ENCODE assay signal across 12 cellular contexts in genomic region chr3:12462159-12462962, GRCh38. TPM values are rescaled to one million over a fixed set of nuclear protein-coding genes. Genes with fewer than 3 reads are reported as not detected.
DNase-seq lines count a peak whose midpoint lies in the region; ATAC-seq, FAIRE-seq and TF ChIP-seq lines count a peak whose summit lies in the region.
"Had no signal": no experiment of that assay in that cellular context is flagged by ENCODE, and none has a peak within 500 bp of the region (broad histone marks: within the 10 kb centered on the region; RNA-seq: fewer than 3 reads in every experiment).

No MANE protein-coding gene starts in this region.

- CTCF ChIA-PET in CD8-positive, alpha-beta T cell (lab: Charles Lee), result interaction anchor here (1.0 to 3.8 kb wide), 2 partner anchors 18 to 327 kb away, joined by 5 to 24 read pairs; no protein-coding TSS in a partner anchor

- H3K27me3 ChIP-seq in CD8-positive, alpha-beta T cell (ENCODE audit: insufficient read depth, low read length), result no peaks in the 10 kb centered on the region
- H3K27me3 ChIP-seq in bronchial epithelial cell (ENCODE audit: control insufficient read depth, insufficient read depth, low read length), result no peaks in the 10 kb centered on the region

- FAIRE-seq in bronchial epithelial cell (lab: Jason Lieb, UNC), result no peak
- FAIRE-seq: colon had no signal

- no peak overlapping the region for H3K27ac ChIP-seq in CD8-positive, alpha-beta T cell (ENCODE audit: low read depth, low read length)
- H3K27ac ChIP-seq in caudate nucleus (ENCODE audit: low read depth, low read length), result no peak overlapping the region

- peak in 4 of 7 experiments; percentile 12 to 60 (median 24) for DNase-seq in CD8-positive, alpha-beta T cell
- DNase-seq in NOMO-1 treated with dmso at 0.1 percent for 144 hours (lab: John Stamatoyannopoulos, UW; ENCODE audit: unreplicated experiment) (peak; percentile 49), bronchial epithelial cell (ENCODE audit: low read depth) (peak; percentile 26), caudate nucleus (lab: John Stamatoyannopoulos, UW) (no peak), DMS53 treated with DMSO at 0.1 percent for 48 hours (lab: John Stamatoyannopoulos, UW; ENCODE audit: unreplicated experiment) (no peak)
- DNase-seq in naive thymus-derived CD8-positive, alpha-beta T cell, result peak in 7 of 10 donors; percentile 5 to 37 (median 17)
- DNase-seq: DMS53, NCI-H510A had no signal

- H3K27ac Mint-ChIP-seq in CD8-positive, alpha-beta T cell, result peak overlapping the region; percentile 72
- H3K27ac Mint-ChIP-seq in naive thymus-derived CD8-positive, alpha-beta T cell, result peak overlapping the region in 9 of 10 donors; percentile 74 to 93 (median 87)
- H3K27ac Mint-ChIP-seq: memory B cell had no signal

- H3K9me3 Mint-ChIP-seq in CD8-positive, alpha-beta T cell, result no peaks in the 10 kb centered on the region
- H3K9me3 Mint-ChIP-seq in naive thymus-derived CD8-positive, alpha-beta T cell, result no peaks in the 10 kb centered on the region
- H3K9me3 Mint-ChIP-seq: memory B cell had no signal

- H3K4me1 Mint-ChIP-seq in CD8-positive, alpha-beta T cell (ENCODE audit: low read depth), result peaks cover 12% of the 10 kb centered on the region
- H3K4me1 Mint-ChIP-seq in naive thymus-derived CD8-positive, alpha-beta T cell, result peaks cover 9 to 28% (median 11%) of the 10 kb centered on the region in 4 donors
- H3K4me1 Mint-ChIP-seq: memory B cell had no signal

- ATAC-seq in CD8-positive, alpha-beta T cell, result peak; percentile 68
- ATAC-seq in naive thymus-derived CD8-positive, alpha-beta T cell, result peak; percentile 84 to 90
- ATAC-seq in GM18873 (IDR thresholded peaks at IDR 0.05; ENCODE audit: low FRiP score, unreplicated experiment) (no peak), GM18519 (IDR thresholded peaks at IDR 0.05; ENCODE audit: low FRiP score, unreplicated experiment) (no peak)

- H3K9me3 ChIP-seq in CD8-positive, alpha-beta T cell (ENCODE audit: low read length), result no peaks in the 10 kb centered on the region

- TF ChIP-seq CTCF in CD8-positive, alpha-beta T cell (IDR thresholded peaks at IDR 0.05), result no peak
- TF ChIP-seq CTCF in bronchial epithelial cell (IDR thresholded peaks at IDR 0.05; ENCODE audit: insufficient read depth, low read length, severe bottlenecking), result no peak

- H3K4me1 ChIP-seq in CD8-positive, alpha-beta T cell (ENCODE audit: insufficient read depth, low read length), result peaks cover 10% of the 10 kb centered on the region

- H3K4me3 ChIP-seq in CD8-positive, alpha-beta T cell (ENCODE audit: low read depth, low read length), result no peak overlapping the region
- no peak overlapping the region for H3K4me3 ChIP-seq in bronchial epithelial cell (ENCODE audit: low read depth, low read length)

- H3K36me3 ChIP-seq in CD8-positive, alpha-beta T cell (ENCODE audit: insufficient read depth, low read length), result no peaks in the 10 kb centered on the region
- no peaks in the 10 kb centered on the region for H3K36me3 ChIP-seq in bronchial epithelial cell (ENCODE audit: control insufficient read depth, insufficient read depth, low read length)

- H3K36me3 Mint-ChIP-seq in CD8-positive, alpha-beta T cell, result no peaks in the 10 kb centered on the region
- H3K36me3 Mint-ChIP-seq in naive thymus-derived CD8-positive, alpha-beta T cell, result no peaks in the 10 kb centered on the region
- H3K36me3 Mint-ChIP-seq: memory B cell had no signal

- peak overlapping the region; percentile 59 for H3K4me3 Mint-ChIP-seq in CD8-positive, alpha-beta T cell
- peak overlapping the region; percentile 30 to 79 (median 70) for H3K4me3 Mint-ChIP-seq in naive thymus-derived CD8-positive, alpha-beta T cell
- H3K4me3 Mint-ChIP-seq: memory B cell had no signal

- H3K27me3 Mint-ChIP-seq in CD8-positive, alpha-beta T cell (ENCODE audit: low read depth), result no peaks in the 10 kb centered on the region
- no peaks in the 10 kb centered on the region for H3K27me3 Mint-ChIP-seq in naive thymus-derived CD8-positive, alpha-beta T cell

- POLR2A ChIA-PET in CD8-positive, alpha-beta T cell (lab: Charles Lee), result no interaction called here
- POLR2A ChIA-PET in naive thymus-derived CD8-positive, alpha-beta T cell (lab: Charles Lee), result no interaction called here

- intact Hi-C loops in CD8-positive, alpha-beta T cell (cut with DNase I, micrococcal nuclease), result no loop called here

RNA-seq across cellular contexts. Expression of gene TSEN2, which starts 21.9 kb away (rescaled TPM):
- 1 to 10 TPM; 5.1 to 6.1 TPM for total RNA-seq in CD8-positive, alpha-beta T cell
- 16.6 and 21.3 TPM in 2 replicates for total RNA-seq in bronchial epithelial cell
- 10 to 100 TPM; 26.2 to 26.9 TPM for total RNA-seq in naive thymus-derived CD8-positive, alpha-beta T cell
- polyA plus RNA-seq in naive thymus-derived CD8-positive, alpha-beta T cell, result 10 to 100 TPM; 11.9 to 21.0 (median 11.9) TPM

Comparison
In these comparisons a context has a peak if more than half of its experiments do, and no peak if none do; other contexts are left out.
1. ATAC-seq: peak in CD8-positive, alpha-beta T cell (single experiment) and naive thymus-derived CD8-positive, alpha-beta T cell (2 of 2); none in GM18873 (single experiment) and GM18519 (single experiment).
2. DNase-seq: peak in CD8-positive, alpha-beta T cell (4 of 7), NOMO-1 treated with dmso at 0.1 percent for 144 hours (single experiment), bronchial epithelial cell (single experiment) and naive thymus-derived CD8-positive, alpha-beta T cell (7 of 10); none in caudate nucleus (0 of 61) and DMS53 treated with DMSO at 0.1 percent for 48 hours (single experiment).